ENCODE assay signal across 3 cellular contexts in the genomic region with DNA sequence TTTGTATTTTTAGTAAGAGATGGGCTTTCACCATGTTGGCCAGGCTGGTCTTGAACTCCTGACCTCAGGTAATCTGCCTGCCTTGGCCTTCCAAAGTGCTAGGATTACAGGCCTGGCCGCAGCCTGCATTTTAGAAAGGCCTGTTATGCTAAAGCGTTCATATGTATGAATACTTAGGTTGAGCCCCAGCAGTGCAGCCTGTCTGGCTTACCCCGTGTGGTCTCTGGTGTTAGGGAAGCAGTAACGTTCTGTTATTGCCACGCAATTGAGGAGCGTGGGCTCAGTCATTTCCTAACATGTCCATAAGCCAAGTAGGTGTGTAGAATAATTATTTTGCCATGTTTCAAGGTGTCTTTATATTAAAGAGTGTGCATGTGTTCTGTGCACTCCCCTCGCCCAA.
TF ChIP-seq lines count a peak whose summit lies in the region.

No MANE protein-coding gene starts in this region.

TF ChIP-seq in IMR-90, 13 proteins besides CTCF, POLR2A, EP300 and RAD21:
- TF ChIP-seq CHD1 (IDR thresholded peaks at IDR 0.05; ENCODE audit: low read depth, low read length) (no peak), ELK1 (IDR thresholded peaks at IDR 0.05; ENCODE audit: borderline replicate concordance, low read depth, low read length) (no peak), CEBPB (IDR thresholded peaks at IDR 0.05; ENCODE audit: low read depth, low read length) (no peak)

TF ChIP-seq in GM12878, 131 proteins besides CTCF, POLR2A, EP300 and RAD21:
- TF ChIP-seq POLR2AphosphoS5 (IDR thresholded peaks at IDR 0.05; ENCODE audit: low read length) (peak; percentile 49; the same call in 1 of the 2 replicates), MTA3 (IDR thresholded peaks at IDR 0.05; ENCODE audit: borderline replicate concordance, low read length) (no peak)
TF ChIP-seq in GM12878: peak in this region for 1.

TF ChIP-seq in GM12891, 5 proteins besides CTCF, POLR2A, EP300 and RAD21:
- TF ChIP-seq PAX5 (IDR thresholded peaks at IDR 0.05; ENCODE audit: insufficient read depth, low read length, severe bottlenecking) = no peak
- no peak for TF ChIP-seq POU2F2 (IDR thresholded peaks at IDR 0.05; ENCODE audit: low read depth, low read length)
- TF ChIP-seq TAF1 (IDR thresholded peaks at IDR 0.05; ENCODE audit: low read depth, low read length) = no peak
- no peak for TF ChIP-seq SPI1 (IDR thresholded peaks at IDR 0.05; ENCODE audit: low read depth, low read length)
- TF ChIP-seq POLR2AphosphoS5 (IDR thresholded peaks at IDR 0.05; ENCODE audit: low read depth, low read length) = no peak
